ENCODE assay signal across 2 cellular contexts in the genomic region with DNA sequence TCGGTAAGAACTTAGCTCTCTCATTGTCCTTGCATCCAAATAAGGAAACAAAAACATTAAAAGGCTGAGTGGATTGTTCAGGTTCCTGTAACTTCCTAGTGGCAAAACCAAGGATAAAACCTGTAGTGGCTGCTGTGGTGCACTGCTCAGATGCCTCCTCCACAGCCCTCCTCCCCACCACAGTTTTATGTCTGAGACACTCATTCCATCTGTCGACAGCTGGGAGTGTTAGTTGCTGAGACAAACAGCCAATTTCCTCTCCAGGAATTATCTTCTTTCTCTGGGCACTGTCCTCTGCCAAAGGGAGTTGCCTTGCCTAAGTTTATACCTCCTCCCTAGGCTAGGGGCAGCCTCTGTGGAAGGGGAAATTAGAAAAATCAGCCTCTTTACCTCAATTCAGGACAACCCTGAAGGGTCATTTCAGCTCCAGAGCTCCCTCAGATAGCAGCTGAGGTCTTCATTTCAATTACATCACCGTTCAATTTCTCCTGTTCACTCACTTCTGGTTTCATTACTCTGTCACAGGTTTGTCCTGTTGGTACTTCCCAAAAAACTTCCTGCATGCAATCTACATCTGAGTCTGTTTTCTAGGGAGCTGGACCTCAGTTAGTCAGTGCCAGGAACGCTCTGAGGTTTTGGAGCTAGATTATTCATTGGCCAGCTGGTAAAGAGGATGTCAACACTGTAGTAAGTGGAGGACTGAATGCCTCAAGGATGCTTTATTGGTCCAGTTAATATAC.
TF ChIP-seq lines count a peak whose summit lies in the region.

No MANE protein-coding gene starts in this region.

TF ChIP-seq in IMR-90, 13 proteins besides CTCF, POLR2A, EP300 and RAD21:
- TF ChIP-seq FOS (IDR thresholded peaks at IDR 0.05; ENCODE audit: low read depth, low read length): no peak
- TF ChIP-seq MAZ (IDR thresholded peaks at IDR 0.05; ENCODE audit: borderline replicate concordance, low read depth, low read length): no peak
- TF ChIP-seq RFX5 (IDR thresholded peaks at IDR 0.05; ENCODE audit: low read depth, low read length): no peak
- TF ChIP-seq RCOR1 (IDR thresholded peaks at IDR 0.05; ENCODE audit: insufficient replicate concordance, low read length): no peak
- no peak for TF ChIP-seq MAFK (IDR thresholded peaks at IDR 0.05; ENCODE audit: low read depth, low read length)
- TF ChIP-seq CHD1 (IDR thresholded peaks at IDR 0.05; ENCODE audit: low read depth, low read length): no peak

TF ChIP-seq in GM12878, 131 proteins besides CTCF, POLR2A, EP300 and RAD21:
- TF ChIP-seq USF2 (IDR thresholded peaks at IDR 0.05; ENCODE audit: borderline replicate concordance, low read depth, low read length) (no peak), SMAD1 (IDR thresholded peaks at IDR 0.05; ENCODE audit: low read depth, partially characterized antibody) (no peak), KLF5 (IDR thresholded peaks at IDR 0.05; ENCODE audit: partially characterized antibody) (no peak), CREB1 (IDR thresholded peaks at IDR 0.05; ENCODE audit: low read depth) (peak; percentile 25; the same call in 1 of the 2 replicates), CBX5 (IDR thresholded peaks at IDR 0.05; ENCODE audit: low read depth) (no peak), ZBTB33 (IDR thresholded peaks at IDR 0.05) (no peak), BMI1 (IDR thresholded peaks at IDR 0.05; ENCODE audit: borderline replicate concordance) (no peak), EED (IDR thresholded peaks at IDR 0.05; ENCODE audit: low read depth) (peak; percentile 55; the same call in 1 of the 2 replicates), JUNB (IDR thresholded peaks at IDR 0.05) (peak; percentile 43), CREM (IDR thresholded peaks at IDR 0.05; ENCODE audit: low read depth) (0 out of 2 replicates have a peak, but pooled peaks have one; percentile 18), RUNX3 (IDR thresholded peaks at IDR 0.05; ENCODE audit: low read length) (peak; percentile 20; the same call in 1 of the 2 replicates), ZZZ3 (IDR thresholded peaks at IDR 0.05; ENCODE audit: control insufficient read depth, insufficient read length, low read depth) (no peak), ETV6 (conservative IDR thresholded peaks at IDR 0.05 in 1 of 2, IDR thresholded peaks at IDR 0.05 in 1 of 2; ENCODE audit: borderline replicate concordance in 1 of 2, low read depth in 1 of 2) (peak in 1 of 2 experiments; percentile 90; a peak in 2 of 4 replicates), NR2C2 (IDR thresholded peaks at IDR 0.05; ENCODE audit: borderline replicate concordance, control insufficient read depth, insufficient read length, low read depth) (no peak)
- TF ChIP-seq, protein P1, sequence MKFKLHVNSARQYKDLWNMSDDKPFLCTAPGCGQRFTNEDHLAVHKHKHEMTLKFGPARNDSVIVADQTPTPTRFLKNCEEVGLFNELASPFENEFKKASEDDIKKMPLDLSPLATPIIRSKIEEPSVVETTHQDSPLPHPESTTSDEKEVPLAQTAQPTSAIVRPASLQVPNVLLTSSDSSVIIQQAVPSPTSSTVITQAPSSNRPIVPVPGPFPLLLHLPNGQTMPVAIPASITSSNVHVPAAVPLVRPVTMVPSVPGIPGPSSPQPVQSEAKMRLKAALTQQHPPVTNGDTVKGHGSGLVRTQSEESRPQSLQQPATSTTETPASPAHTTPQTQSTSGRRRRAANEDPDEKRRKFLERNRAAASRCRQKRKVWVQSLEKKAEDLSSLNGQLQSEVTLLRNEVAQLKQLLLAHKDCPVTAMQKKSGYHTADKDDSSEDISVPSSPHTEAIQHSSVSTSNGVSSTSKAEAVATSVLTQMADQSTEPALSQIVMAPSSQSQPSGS (IDR thresholded peaks at IDR 0.05; ENCODE audit: low read length): peak; percentile 35; the same call in 1 of the 2 replicates
